In genomic region chr16:28923231-28923587, GRCh38 we compare ENCODE assay signal across 1 cellular context.
TF ChIP-seq lines count a peak whose summit lies in the region.

No MANE protein-coding gene starts in this region.

TF ChIP-seq in WTC11, 78 proteins besides CTCF, POLR2A, EP300 and RAD21 (continued from another document):
- no peak for TF ChIP-seq AR (CRISPR knock-in tag; IDR thresholded peaks at IDR 0.05)
